16 cellular contexts compared by ENCODE assay signal in genomic region chr17:8586766-8587165, GRCh38. TPM values are rescaled to one million over a fixed set of nuclear protein-coding genes. Genes with fewer than 3 reads are reported as not detected.
A peak's percentile ranks its signal among the peaks of the same experiment; 100 is the strongest.
DNase-seq lines count a peak whose midpoint lies in the region; ATAC-seq, FAIRE-seq and TF ChIP-seq lines count a peak whose summit lies in the region.
"Had no signal": no experiment of that assay in that cellular context is flagged by ENCODE, and none has a peak within 500 bp of the region (broad histone marks: within the 10 kb centered on the region; RNA-seq: fewer than 3 reads in every experiment).

No MANE protein-coding gene starts in this region.

- H3K4me3 ChIP-seq in SJCRH30 (no peak overlapping the region), bronchial epithelial cell (ENCODE audit: low read depth, low read length) (no peak overlapping the region)

- H3K27me3 Mint-ChIP-seq in mesothelial cell of epicardium (ENCODE audit: low read depth), result no peaks in the 10 kb centered on the region

- peaks cover 13% of the 10 kb centered on the region; the same call in 1 of the 2 replicates for H3K4me1 ChIP-seq in SJCRH30

- DNase-seq in SJCRH30 (peak in 1 of 2 experiments; percentile 1), bronchial epithelial cell (ENCODE audit: low read depth) (peak; percentile 64), mesothelial cell of epicardium (ENCODE audit: low spot score in 2 of 2, unreplicated experiment in 2 of 2) (no peak), GM10248 (ENCODE audit: extremely low spot score) (no peak), NCI-H2227 treated with DMSO at 0.1 percent for 48 hours (lab: John Stamatoyannopoulos, UW) (no peak), T1000 (lab: John Stamatoyannopoulos, UW) (no peak), NCI-H1092 (lab: John Stamatoyannopoulos, UW) (no peak)
- DNase-seq: CD4-positive, alpha-beta memory T cell; DMS153; DMS79; GDM1; H9 had no signal

- POLR2A ChIA-PET in GM10248 (lab: Yijun Ruan, JAX), result no interaction called here

- no peaks in the 10 kb centered on the region for H3K9me3 ChIP-seq in SJCRH30 (replicated peaks)

- H3K27me3 ChIP-seq in SJCRH30 (no peaks in the 10 kb centered on the region), bronchial epithelial cell (ENCODE audit: control insufficient read depth, insufficient read depth, low read length) (no peaks in the 10 kb centered on the region)

- CTCF ChIA-PET in GM10248 (lab: Yijun Ruan, JAX), result no interaction called here

- H3K36me3 Mint-ChIP-seq in mesothelial cell of epicardium, result peaks cover 30% of the 10 kb centered on the region
- H3K36me3 Mint-ChIP-seq: CD4-positive, alpha-beta memory T cell had no signal

- ATAC-seq in esophagus mucosa, result peak; percentile 57

- FAIRE-seq in bronchial epithelial cell (lab: Jason Lieb, UNC), result peak; percentile 32
- FAIRE-seq: GM19239, H1 had no signal

- no peak overlapping the region for H3K4me3 Mint-ChIP-seq in mesothelial cell of epicardium
- H3K4me3 Mint-ChIP-seq: H9 had no signal

- no peak for TF ChIP-seq CTCF in bronchial epithelial cell (IDR thresholded peaks at IDR 0.05; ENCODE audit: insufficient read depth, low read length, severe bottlenecking)
- no peak for TF ChIP-seq CTCF in mesothelial cell of epicardium (IDR thresholded peaks at IDR 0.05; ENCODE audit: unreplicated experiment)
- TF ChIP-seq CTCF in GM10248 (IDR thresholded peaks at IDR 0.05; ENCODE audit: control extremely low read depth, extremely low read depth, low read depth, missing control alignments), result no peak

- H3K9me3 Mint-ChIP-seq in mesothelial cell of epicardium, result no peaks in the 10 kb centered on the region
- H3K9me3 Mint-ChIP-seq: H9 had no signal

- H3K4me1 Mint-ChIP-seq in mesothelial cell of epicardium, result peaks cover 18% of the 10 kb centered on the region
- H3K4me1 Mint-ChIP-seq: CD4-positive, alpha-beta memory T cell had no signal

- H3K27ac ChIP-seq in SJCRH30, result peak overlapping the region; percentile 57; the same call in 1 of the 2 replicates
- H3K27ac ChIP-seq: C4-2B had no signal

- H3K27ac Mint-ChIP-seq in mesothelial cell of epicardium, result peak overlapping the region; percentile 28
- H3K27ac Mint-ChIP-seq: CD4-positive, alpha-beta memory T cell had no signal

- H3K36me3 ChIP-seq in SJCRH30, result no peaks in the 10 kb centered on the region; the same call in 1 of the 2 replicates
- no peaks in the 10 kb centered on the region for H3K36me3 ChIP-seq in bronchial epithelial cell (ENCODE audit: control insufficient read depth, insufficient read depth, low read length)

RNA-seq across cellular contexts. Expression of gene MYH10, which starts 43.8 kb away (rescaled TPM):
- total RNA-seq in SJCRH30 (2014; rRNA removed; shearing (Covaris generic)), result 76.8 and 78.1 TPM in 2 replicates
- total RNA-seq in bronchial epithelial cell (28.5 and 31.6 TPM in 2 replicates), esophagus mucosa (24.6 TPM), mesothelial cell of epicardium (308 to 328 TPM (median 312 TPM) in 3 replicates)
